1 cellular context compared by ENCODE assay signal in the genomic region with DNA sequence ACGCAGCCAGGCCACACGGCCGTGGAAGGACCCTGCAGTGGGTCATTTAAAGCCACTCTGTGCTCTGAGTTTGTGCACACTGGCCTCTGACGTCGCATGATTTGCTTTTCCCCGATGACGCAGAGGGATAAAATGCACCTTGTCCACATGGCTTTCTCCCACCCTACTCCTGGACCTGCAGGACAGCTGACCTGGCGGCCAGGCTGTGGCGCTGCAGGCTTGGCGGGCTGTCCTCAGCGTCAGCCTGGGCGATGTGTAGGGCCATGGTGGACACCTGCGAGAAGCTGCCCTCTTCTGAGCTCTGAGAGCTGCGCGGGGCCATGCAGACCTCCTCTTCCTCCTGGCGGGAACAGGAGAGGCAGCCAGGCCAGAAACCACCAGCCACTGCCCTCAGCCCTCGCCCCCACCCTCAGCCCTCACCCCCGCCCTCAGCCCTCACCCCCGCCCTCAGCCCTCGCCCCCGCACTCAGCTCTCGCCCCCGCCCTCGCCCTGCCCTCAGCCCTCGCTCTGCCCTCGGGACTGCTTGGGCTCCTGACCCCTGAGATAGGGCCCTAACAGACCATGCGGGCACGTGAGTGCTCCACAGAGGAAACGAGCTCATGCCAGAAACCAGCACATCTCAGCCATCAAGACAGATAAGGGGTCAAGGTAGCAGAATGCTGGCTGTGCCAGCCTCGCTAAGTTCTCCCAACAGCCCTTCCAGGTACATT.
TF ChIP-seq lines count a peak whose summit lies in the region.

No MANE protein-coding gene starts in this region.

TF ChIP-seq in K562, 482 proteins besides CTCF, POLR2A, EP300 and RAD21 (continued from another document and continues in another):
- TF ChIP-seq, protein P1, sequence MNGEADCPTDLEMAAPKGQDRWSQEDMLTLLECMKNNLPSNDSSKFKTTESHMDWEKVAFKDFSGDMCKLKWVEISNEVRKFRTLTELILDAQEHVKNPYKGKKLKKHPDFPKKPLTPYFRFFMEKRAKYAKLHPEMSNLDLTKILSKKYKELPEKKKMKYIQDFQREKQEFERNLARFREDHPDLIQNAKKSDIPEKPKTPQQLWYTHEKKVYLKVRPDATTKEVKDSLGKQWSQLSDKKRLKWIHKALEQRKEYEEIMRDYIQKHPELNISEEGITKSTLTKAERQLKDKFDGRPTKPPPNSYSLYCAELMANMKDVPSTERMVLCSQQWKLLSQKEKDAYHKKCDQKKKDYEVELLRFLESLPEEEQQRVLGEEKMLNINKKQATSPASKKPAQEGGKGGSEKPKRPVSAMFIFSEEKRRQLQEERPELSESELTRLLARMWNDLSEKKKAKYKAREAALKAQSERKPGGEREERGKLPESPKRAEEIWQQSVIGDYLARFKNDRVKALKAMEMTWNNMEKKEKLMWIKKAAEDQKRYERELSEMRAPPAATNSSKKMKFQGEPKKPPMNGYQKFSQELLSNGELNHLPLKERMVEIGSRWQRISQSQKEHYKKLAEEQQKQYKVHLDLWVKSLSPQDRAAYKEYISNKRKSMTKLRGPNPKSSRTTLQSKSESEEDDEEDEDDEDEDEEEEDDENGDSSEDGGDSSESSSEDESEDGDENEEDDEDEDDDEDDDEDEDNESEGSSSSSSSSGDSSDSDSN (IDR thresholded peaks at IDR 0.05; ENCODE audit: borderline replicate concordance in 1 of 2, low read depth in 2 of 2, low read length in 2 of 2), result 0 out of 4 replicates have a peak, but pooled peaks of 1 of the 2 experiments have one; percentile 44
- no peak for TF ChIP-seq HLTF (IDR thresholded peaks at IDR 0.05)
- TF ChIP-seq ID3 (CRISPR knock-in tag; IDR thresholded peaks at IDR 0.05), result no peak
- TF ChIP-seq ID3 (tag; IDR thresholded peaks at IDR 0.05), result no peak
- TF ChIP-seq HNRNPUL1 (IDR thresholded peaks at IDR 0.05; ENCODE audit: low read length), result no peak
- TF ChIP-seq ZNF24 (IDR thresholded peaks at IDR 0.05), result no peak
- TF ChIP-seq, protein P2, sequence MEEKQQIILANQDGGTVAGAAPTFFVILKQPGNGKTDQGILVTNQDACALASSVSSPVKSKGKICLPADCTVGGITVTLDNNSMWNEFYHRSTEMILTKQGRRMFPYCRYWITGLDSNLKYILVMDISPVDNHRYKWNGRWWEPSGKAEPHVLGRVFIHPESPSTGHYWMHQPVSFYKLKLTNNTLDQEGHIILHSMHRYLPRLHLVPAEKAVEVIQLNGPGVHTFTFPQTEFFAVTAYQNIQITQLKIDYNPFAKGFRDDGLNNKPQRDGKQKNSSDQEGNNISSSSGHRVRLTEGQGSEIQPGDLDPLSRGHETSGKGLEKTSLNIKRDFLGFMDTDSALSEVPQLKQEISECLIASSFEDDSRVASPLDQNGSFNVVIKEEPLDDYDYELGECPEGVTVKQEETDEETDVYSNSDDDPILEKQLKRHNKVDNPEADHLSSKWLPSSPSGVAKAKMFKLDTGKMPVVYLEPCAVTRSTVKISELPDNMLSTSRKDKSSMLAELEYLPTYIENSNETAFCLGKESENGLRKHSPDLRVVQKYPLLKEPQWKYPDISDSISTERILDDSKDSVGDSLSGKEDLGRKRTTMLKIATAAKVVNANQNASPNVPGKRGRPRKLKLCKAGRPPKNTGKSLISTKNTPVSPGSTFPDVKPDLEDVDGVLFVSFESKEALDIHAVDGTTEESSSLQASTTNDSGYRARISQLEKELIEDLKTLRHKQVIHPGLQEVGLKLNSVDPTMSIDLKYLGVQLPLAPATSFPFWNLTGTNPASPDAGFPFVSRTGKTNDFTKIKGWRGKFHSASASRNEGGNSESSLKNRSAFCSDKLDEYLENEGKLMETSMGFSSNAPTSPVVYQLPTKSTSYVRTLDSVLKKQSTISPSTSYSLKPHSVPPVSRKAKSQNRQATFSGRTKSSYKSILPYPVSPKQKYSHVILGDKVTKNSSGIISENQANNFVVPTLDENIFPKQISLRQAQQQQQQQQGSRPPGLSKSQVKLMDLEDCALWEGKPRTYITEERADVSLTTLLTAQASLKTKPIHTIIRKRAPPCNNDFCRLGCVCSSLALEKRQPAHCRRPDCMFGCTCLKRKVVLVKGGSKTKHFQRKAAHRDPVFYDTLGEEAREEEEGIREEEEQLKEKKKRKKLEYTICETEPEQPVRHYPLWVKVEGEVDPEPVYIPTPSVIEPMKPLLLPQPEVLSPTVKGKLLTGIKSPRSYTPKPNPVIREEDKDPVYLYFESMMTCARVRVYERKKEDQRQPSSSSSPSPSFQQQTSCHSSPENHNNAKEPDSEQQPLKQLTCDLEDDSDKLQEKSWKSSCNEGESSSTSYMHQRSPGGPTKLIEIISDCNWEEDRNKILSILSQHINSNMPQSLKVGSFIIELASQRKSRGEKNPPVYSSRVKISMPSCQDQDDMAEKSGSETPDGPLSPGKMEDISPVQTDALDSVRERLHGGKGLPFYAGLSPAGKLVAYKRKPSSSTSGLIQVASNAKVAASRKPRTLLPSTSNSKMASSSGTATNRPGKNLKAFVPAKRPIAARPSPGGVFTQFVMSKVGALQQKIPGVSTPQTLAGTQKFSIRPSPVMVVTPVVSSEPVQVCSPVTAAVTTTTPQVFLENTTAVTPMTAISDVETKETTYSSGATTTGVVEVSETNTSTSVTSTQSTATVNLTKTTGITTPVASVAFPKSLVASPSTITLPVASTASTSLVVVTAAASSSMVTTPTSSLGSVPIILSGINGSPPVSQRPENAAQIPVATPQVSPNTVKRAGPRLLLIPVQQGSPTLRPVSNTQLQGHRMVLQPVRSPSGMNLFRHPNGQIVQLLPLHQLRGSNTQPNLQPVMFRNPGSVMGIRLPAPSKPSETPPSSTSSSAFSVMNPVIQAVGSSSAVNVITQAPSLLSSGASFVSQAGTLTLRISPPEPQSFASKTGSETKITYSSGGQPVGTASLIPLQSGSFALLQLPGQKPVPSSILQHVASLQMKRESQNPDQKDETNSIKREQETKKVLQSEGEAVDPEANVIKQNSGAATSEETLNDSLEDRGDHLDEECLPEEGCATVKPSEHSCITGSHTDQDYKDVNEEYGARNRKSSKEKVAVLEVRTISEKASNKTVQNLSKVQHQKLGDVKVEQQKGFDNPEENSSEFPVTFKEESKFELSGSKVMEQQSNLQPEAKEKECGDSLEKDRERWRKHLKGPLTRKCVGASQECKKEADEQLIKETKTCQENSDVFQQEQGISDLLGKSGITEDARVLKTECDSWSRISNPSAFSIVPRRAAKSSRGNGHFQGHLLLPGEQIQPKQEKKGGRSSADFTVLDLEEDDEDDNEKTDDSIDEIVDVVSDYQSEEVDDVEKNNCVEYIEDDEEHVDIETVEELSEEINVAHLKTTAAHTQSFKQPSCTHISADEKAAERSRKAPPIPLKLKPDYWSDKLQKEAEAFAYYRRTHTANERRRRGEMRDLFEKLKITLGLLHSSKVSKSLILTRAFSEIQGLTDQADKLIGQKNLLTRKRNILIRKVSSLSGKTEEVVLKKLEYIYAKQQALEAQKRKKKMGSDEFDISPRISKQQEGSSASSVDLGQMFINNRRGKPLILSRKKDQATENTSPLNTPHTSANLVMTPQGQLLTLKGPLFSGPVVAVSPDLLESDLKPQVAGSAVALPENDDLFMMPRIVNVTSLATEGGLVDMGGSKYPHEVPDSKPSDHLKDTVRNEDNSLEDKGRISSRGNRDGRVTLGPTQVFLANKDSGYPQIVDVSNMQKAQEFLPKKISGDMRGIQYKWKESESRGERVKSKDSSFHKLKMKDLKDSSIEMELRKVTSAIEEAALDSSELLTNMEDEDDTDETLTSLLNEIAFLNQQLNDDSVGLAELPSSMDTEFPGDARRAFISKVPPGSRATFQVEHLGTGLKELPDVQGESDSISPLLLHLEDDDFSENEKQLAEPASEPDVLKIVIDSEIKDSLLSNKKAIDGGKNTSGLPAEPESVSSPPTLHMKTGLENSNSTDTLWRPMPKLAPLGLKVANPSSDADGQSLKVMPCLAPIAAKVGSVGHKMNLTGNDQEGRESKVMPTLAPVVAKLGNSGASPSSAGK (IDR thresholded peaks at IDR 0.05), result peak; percentile 53; the same call in 1 of the 2 replicates
- TF ChIP-seq EGR1 (conservative IDR thresholded peaks at IDR 0.05), result peak; percentile 61
- TF ChIP-seq ZNF263 (CRISPR knock-in tag; IDR thresholded peaks at IDR 0.05; ENCODE audit: borderline replicate concordance), result peak; percentile 51
- TF ChIP-seq MEIS2 (IDR thresholded peaks at IDR 0.05; ENCODE audit: partially characterized antibody), result no peak
- TF ChIP-seq ZNF561 (CRISPR knock-in tag; conservative IDR thresholded peaks at IDR 0.05), result no peak
- TF ChIP-seq XRCC4 (IDR thresholded peaks at IDR 0.05; ENCODE audit: extremely low read depth, insufficient read depth, insufficient read length), result no peak
- no peak for TF ChIP-seq ZNF740 (CRISPR knock-in tag; IDR thresholded peaks at IDR 0.05)
- TF ChIP-seq ZNF740 (tag; IDR thresholded peaks at IDR 0.05), result no peak
- no peak for TF ChIP-seq CHCHD3 (CRISPR knock-in tag; IDR thresholded peaks at IDR 0.05)
- TF ChIP-seq, protein P3, sequence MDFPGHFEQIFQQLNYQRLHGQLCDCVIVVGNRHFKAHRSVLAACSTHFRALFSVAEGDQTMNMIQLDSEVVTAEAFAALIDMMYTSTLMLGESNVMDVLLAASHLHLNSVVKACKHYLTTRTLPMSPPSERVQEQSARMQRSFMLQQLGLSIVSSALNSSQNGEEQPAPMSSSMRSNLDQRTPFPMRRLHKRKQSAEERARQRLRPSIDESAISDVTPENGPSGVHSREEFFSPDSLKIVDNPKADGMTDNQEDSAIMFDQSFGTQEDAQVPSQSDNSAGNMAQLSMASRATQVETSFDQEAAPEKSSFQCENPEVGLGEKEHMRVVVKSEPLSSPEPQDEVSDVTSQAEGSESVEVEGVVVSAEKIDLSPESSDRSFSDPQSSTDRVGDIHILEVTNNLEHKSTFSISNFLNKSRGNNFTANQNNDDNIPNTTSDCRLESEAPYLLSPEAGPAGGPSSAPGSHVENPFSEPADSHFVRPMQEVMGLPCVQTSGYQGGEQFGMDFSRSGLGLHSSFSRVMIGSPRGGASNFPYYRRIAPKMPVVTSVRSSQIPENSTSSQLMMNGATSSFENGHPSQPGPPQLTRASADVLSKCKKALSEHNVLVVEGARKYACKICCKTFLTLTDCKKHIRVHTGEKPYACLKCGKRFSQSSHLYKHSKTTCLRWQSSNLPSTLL (IDR thresholded peaks at IDR 0.05), result no peak
- no peak for TF ChIP-seq GABPB1 (CRISPR knock-in tag; IDR thresholded peaks at IDR 0.05)
- no peak for TF ChIP-seq SAFB (IDR thresholded peaks at IDR 0.05; ENCODE audit: borderline replicate concordance, low read depth, low read length)
- no peak for TF ChIP-seq ZNF79 (CRISPR knock-in tag; IDR thresholded peaks at IDR 0.05; ENCODE audit: low read depth)
- TF ChIP-seq HMGXB4 (CRISPR knock-in tag; IDR thresholded peaks at IDR 0.05), result no peak
- TF ChIP-seq ZNF277 (CRISPR knock-in tag; IDR thresholded peaks at IDR 0.05; ENCODE audit: borderline replicate concordance), result no peak
- no peak for TF ChIP-seq ZNF174 (CRISPR knock-in tag; IDR thresholded peaks at IDR 0.05)
- TF ChIP-seq HDAC6 (IDR thresholded peaks at IDR 0.05; ENCODE audit: low read depth, low read length), result no peak
- TF ChIP-seq U2AF1 (optimal IDR thresholded peaks at IDR 0.05; ENCODE audit: low read depth, low read length), result no peak
- no peak for TF ChIP-seq ELF2 (CRISPR knock-in tag; IDR thresholded peaks at IDR 0.05)
- no peak for TF ChIP-seq ZC3H11A (IDR thresholded peaks at IDR 0.05; ENCODE audit: low read depth, low read length)
- TF ChIP-seq STAT5B (CRISPR knock-in tag; IDR thresholded peaks at IDR 0.05), result no peak
- TF ChIP-seq, protein P4, sequence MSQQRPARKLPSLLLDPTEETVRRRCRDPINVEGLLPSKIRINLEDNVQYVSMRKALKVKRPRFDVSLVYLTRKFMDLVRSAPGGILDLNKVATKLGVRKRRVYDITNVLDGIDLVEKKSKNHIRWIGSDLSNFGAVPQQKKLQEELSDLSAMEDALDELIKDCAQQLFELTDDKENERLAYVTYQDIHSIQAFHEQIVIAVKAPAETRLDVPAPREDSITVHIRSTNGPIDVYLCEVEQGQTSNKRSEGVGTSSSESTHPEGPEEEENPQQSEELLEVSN (IDR thresholded peaks at IDR 0.05; ENCODE audit: borderline replicate concordance in 1 of 2, extremely low read depth in 1 of 2, insufficient read depth in 1 of 2, insufficient read length in 1 of 2, low read depth in 1 of 2, low read length in 1 of 2, poor library complexity in 1 of 2, severe bottlenecking in 1 of 2), result peak; percentile 17 to 34
- TF ChIP-seq HMBOX1 (IDR thresholded peaks at IDR 0.05), result no peak
- TF ChIP-seq EHMT2 (IDR thresholded peaks at IDR 0.05), result no peak
